In the genomic region with DNA sequence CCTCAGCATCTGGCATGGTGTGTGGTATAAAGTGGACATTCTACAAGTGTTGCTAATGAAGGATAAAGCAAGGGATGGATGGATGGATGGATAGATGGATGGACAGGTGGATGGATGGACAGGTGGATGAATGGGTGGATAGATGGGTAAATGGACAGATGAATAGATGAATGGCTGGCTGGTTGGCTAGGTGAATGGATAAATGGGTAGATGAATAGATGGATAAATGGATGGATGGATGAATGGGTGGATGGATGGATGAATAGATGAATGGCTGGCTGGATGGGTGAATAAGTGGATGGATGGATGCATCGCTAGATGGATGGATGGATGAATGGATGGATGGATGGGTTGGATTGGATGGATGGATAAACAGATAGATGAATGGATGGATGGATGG, we compare ENCODE assay signal across 29 cellular contexts.
"Had no signal": no experiment of that assay in that cellular context is flagged by ENCODE, and none has a peak within 500 bp of the region (broad histone marks: within the 10 kb centered on the region; RNA-seq: fewer than 3 reads in every experiment).

No MANE protein-coding gene starts in this region.

- H3K4me1 ChIP-seq: parathyroid adenoma, psoas muscle, right lobe of liver, suprapubic skin, testis, tibial artery, transverse colon, upper lobe of right lung, uterus had no signal

- H3K4me3 ChIP-seq: ovary, psoas muscle, right lobe of liver, sigmoid colon, suprapubic skin, testis, tibial artery, transverse colon, upper lobe of right lung, uterus had no signal

- FAIRE-seq: small intestine had no signal

- H3K9me3 ChIP-seq: neutrophil, ovary, psoas muscle, right lobe of liver, sigmoid colon, suprapubic skin, testis, tibial artery, transverse colon, upper lobe of right lung, uterus had no signal

- DNase-seq: naive thymus-derived CD8-positive, alpha-beta T cell; nephron progenitor cell; nucleus accumbens; ovary; posterior cingulate gyrus; psoas muscle; right cardiac atrium; right lobe of liver; sigmoid colon; small intestine; stimulated activated CD4-positive, alpha-beta T cell treated with anti-CD3 and anti-CD28 coated beads, Interleukin-15, amount 100 ng/mL, for 24 hours; stimulated activated CD4-positive, alpha-beta T cell treated with anti-CD3 and anti-CD28 coated beads, Interleukin-2, amount 100 ng/mL, for 24 hours; stimulated activated CD4-positive, alpha-beta T cell treated with anti-CD3 and anti-CD28 coated beads, Interleukin-2, amount 100 ng/mL, for 48 hours; stimulated activated CD4-positive, alpha-beta T cell treated with anti-CD3 and anti-CD28 coated beads, Interleukin-4, amount 100 ng/mL, for 4 hours; stimulated activated CD8-positive, alpha-beta memory T cell treated with anti-CD3 and anti-CD28 coated beads, Interleukin-4, amount 100 ng/mL, for 48 hours; stimulated activated naive CD4-positive, alpha-beta T cell; stimulated activated naive CD8-positive, alpha-beta T cell treated with anti-CD3 and anti-CD28 coated beads, Interleukin-15, amount 100 ng/mL, for 72 hours; stimulated activated naive CD8-positive, alpha-beta T cell treated with anti-CD3 and anti-CD28 coated beads, Interleukin-15, Interleukin-2, amounts not matched to agents 100 U/mL and 50 U/mL, for 24 hours; substantia nigra; testis; tibial artery; transverse colon; upper lobe of right lung; uterus had no signal

- H3K27ac ChIP-seq: neutrophil, ovary, parathyroid adenoma, psoas muscle, right lobe of liver, sigmoid colon, suprapubic skin, testis, tibial artery, transverse colon, upper lobe of right lung, uterus had no signal

- H3K9ac ChIP-seq: parathyroid adenoma had no signal

- ATAC-seq: naive thymus-derived CD8-positive, alpha-beta T cell; natural killer cell treated with Interleukin-12 subunit alpha and Interleukin-12 subunit beta and Interleukin-15 and Interleukin-18, amount 100 ng/mL, for 72 hours; psoas muscle; right cardiac atrium; right lobe of liver; stimulated activated memory B cell treated with anti-CD40 and anti-IgM and Interleukin-4, amounts not matched to agents 10 μg/mL and 1 μg/mL and 100 μg/mL, for 72 hours; stimulated activated naive CD8-positive, alpha-beta T cell treated with anti-CD3 and anti-CD28 coated beads, Interleukin-15, amount 100 ng/mL, for 72 hours; stimulated activated naive CD8-positive, alpha-beta T cell treated with anti-CD3 and anti-CD28 coated beads, Interleukin-15, Interleukin-2, amounts not matched to agents 100 U/mL and 50 U/mL, for 24 hours; upper lobe of right lung had no signal

- H3K79me2 ChIP-seq: parathyroid adenoma had no signal

- H2AFZ ChIP-seq: parathyroid adenoma had no signal

- H3K36me3 ChIP-seq: neutrophil, ovary, right lobe of liver, sigmoid colon, suprapubic skin, tibial artery, transverse colon, upper lobe of right lung, uterus had no signal

- H3K27me3 ChIP-seq: ovary, right lobe of liver, sigmoid colon, suprapubic skin, testis, tibial artery, transverse colon, upper lobe of right lung, uterus had no signal
